In the genomic region with DNA sequence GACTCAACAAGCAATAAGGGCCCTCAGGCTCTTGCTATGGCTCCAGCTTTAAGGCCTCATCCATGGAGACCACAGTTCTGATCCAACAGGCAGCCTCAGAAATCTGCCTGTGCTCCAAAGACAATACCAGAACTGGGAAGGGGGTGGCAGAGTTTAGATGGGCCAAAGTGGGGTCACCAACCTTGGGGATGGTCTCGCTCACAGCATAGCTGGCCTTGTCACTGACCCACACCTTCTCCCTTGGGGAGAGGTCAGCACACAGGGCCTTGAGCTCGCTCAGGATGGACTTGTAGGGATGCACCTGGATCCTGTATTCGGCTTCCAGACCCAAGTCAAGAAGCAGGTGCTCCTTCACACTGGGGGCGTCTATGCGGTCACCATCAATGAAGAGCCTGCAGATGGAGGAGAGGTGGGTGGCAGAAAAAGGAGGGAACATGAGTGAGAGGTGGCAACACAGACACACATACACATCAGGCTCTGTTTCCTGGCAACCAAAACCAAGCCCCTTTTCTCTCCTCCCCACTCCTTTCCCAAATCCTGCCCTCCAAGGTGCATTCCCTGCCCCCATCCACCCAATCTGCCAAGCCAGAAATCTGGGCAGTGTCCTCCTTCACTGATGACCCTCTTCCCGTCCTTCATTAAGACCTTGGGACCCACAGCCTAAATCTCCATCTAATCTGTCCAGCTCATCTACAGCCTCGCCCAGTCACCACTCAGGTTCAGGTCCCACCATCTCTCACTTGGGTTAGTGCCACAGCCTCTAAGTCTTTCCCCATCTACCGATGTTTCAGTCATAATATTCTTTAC, we compare ENCODE assay signal across 18 cellular contexts. TPM values are rescaled to one million over a fixed set of nuclear protein-coding genes. Genes with fewer than 3 reads are reported as not detected.
DNase-seq lines count a peak whose midpoint lies in the region; ATAC-seq and TF ChIP-seq lines count a peak whose summit lies in the region.
"Had no signal": no experiment of that assay in that cellular context is flagged by ENCODE, and none has a peak within 500 bp of the region (broad histone marks: within the 10 kb centered on the region; RNA-seq: fewer than 3 reads in every experiment).

No MANE protein-coding gene starts in this region.

- no peaks in the 10 kb centered on the region for H3K27me3 Mint-ChIP-seq in CD4-positive, CD25-positive, alpha-beta regulatory T cell
- H3K27me3 Mint-ChIP-seq in endodermal cell (ENCODE audit: insufficient read depth): no peaks in the 10 kb centered on the region
- H3K27me3 Mint-ChIP-seq: IgD-negative memory B cell had no signal

- TF ChIP-seq CTCF in KMS-11 (conservative IDR thresholded peaks at IDR 0.05; ENCODE audit: low read depth, low read length): no peak
- no peak for TF ChIP-seq CTCF in endodermal cell (conservative IDR thresholded peaks at IDR 0.05)
- no peak for TF ChIP-seq CTCF in MM.1S (IDR thresholded peaks at IDR 0.05; ENCODE audit: low read length)

- no peaks in the 10 kb centered on the region for H3K9me3 Mint-ChIP-seq in CD4-positive, CD25-positive, alpha-beta regulatory T cell
- H3K9me3 Mint-ChIP-seq in endodermal cell: no peaks in the 10 kb centered on the region
- H3K9me3 Mint-ChIP-seq: IgD-negative memory B cell had no signal

- no peaks in the 10 kb centered on the region for H3K27me3 ChIP-seq in CD4-positive, CD25-positive, alpha-beta regulatory T cell (ENCODE audit: control insufficient read depth, insufficient read depth, low read length)
- no peaks in the 10 kb centered on the region for H3K27me3 ChIP-seq in KMS-11 (ENCODE audit: insufficient read depth, low read depth)
- H3K27me3 ChIP-seq in endodermal cell (ENCODE audit: control insufficient read depth, insufficient read depth, low read length, poor library complexity, severe bottlenecking): no peaks in the 10 kb centered on the region
- no peaks in the 10 kb centered on the region for H3K27me3 ChIP-seq in MM.1S (replicated peaks; ENCODE audit: insufficient read depth, low read length)

- H3F3A ChIP-seq in MM.1S (ENCODE audit: insufficient read depth, low read length): no peaks in the 10 kb centered on the region

- no peak overlapping the region for H3K4me3 ChIP-seq in CD4-positive, CD25-positive, alpha-beta regulatory T cell (ENCODE audit: low read depth, low read length)
- H3K4me3 ChIP-seq in KMS-11 (IDR thresholded peaks at IDR 0.05; ENCODE audit: insufficient read depth, low read depth, low read length) (no peak overlapping the region), endodermal cell (ENCODE audit: low read length) (no peak overlapping the region), MM.1S (ENCODE audit: low read length) (no peak overlapping the region)

- H4K20me1 ChIP-seq in KMS-11 (ENCODE audit: insufficient read depth): no peaks in the 10 kb centered on the region
- H4K20me1 ChIP-seq in MM.1S (ENCODE audit: insufficient read depth, low read length): no peaks in the 10 kb centered on the region

- H3K27ac Mint-ChIP-seq in CD4-positive, CD25-positive, alpha-beta regulatory T cell: peak overlapping the region; percentile 24 to 85 (median 39)
- H3K27ac Mint-ChIP-seq in endodermal cell: no peak overlapping the region
- H3K27ac Mint-ChIP-seq: IgD-negative memory B cell had no signal

- no peak for DNase-seq in CD4-positive, CD25-positive, alpha-beta regulatory T cell
- DNase-seq in endodermal cell (peak; percentile 26), sciatic nerve (ENCODE audit: low spot score) (peak; percentile 42), mesenteric fat pad (ENCODE audit: low spot score) (no peak), MM.1S (no peak)
- DNase-seq in activated effector memory CD4-positive, alpha-beta T cell treated with Interleukin-2 at 50 U/mL for 16 hours: no peak
- DNase-seq: DMS53, GDM1, Kasumi-1, NCI-H1436, NCI-H187 treated with DMSO at 0.1 percent for 48 hours, NCI-H2107, NCI-H446 treated with DMSO at 0.1 percent for 48 hours, NCI-H526 treated with DMSO at 0.1 percent for 48 hours, Right ventricle myocardium superior had no signal

- H3K4me3 Mint-ChIP-seq in CD4-positive, CD25-positive, alpha-beta regulatory T cell: no peak overlapping the region
- H3K4me3 Mint-ChIP-seq in endodermal cell: no peak overlapping the region
- H3K4me3 Mint-ChIP-seq: IgD-negative memory B cell had no signal

- H3K9me2 ChIP-seq in MM.1S (replicated peaks; ENCODE audit: insufficient read depth, low read length): no peaks in the 10 kb centered on the region

- H3K79me2 ChIP-seq in KMS-11 (ENCODE audit: insufficient read depth, low read depth) (peaks cover 6% of the 10 kb centered on the region; the same call in 1 of the 2 replicates), MM.1S (ENCODE audit: low read length) (no peaks in the 10 kb centered on the region)

- H2AFZ ChIP-seq in KMS-11 (ENCODE audit: low read depth) (no peak overlapping the region), MM.1S (ENCODE audit: low read length) (no peak overlapping the region)

- H3K4me2 ChIP-seq in KMS-11: peak overlapping the region; percentile 58
- no peak overlapping the region for H3K4me2 ChIP-seq in MM.1S (ENCODE audit: low read depth, low read length)

- H3K36me3 Mint-ChIP-seq in CD4-positive, CD25-positive, alpha-beta regulatory T cell: peaks cover 66% of the 10 kb centered on the region
- peaks cover 35% of the 10 kb centered on the region for H3K36me3 Mint-ChIP-seq in endodermal cell (ENCODE audit: low read depth)

- no peaks in the 10 kb centered on the region for H3K4me1 ChIP-seq in CD4-positive, CD25-positive, alpha-beta regulatory T cell (ENCODE audit: control insufficient read depth, insufficient read depth, low read length, poor library complexity, severe bottlenecking)
- H3K4me1 ChIP-seq in KMS-11 (ENCODE audit: low read depth, poor library complexity, severe bottlenecking) (peaks cover 80% of the 10 kb centered on the region), endodermal cell (ENCODE audit: control insufficient read depth, insufficient read depth, low read length) (peaks cover 10% of the 10 kb centered on the region), MM.1S (ENCODE audit: low read length) (no peaks in the 10 kb centered on the region)

- H3K36me3 ChIP-seq in CD4-positive, CD25-positive, alpha-beta regulatory T cell (ENCODE audit: control insufficient read depth, insufficient read depth, low read length): peaks cover 58% of the 10 kb centered on the region
- H3K36me3 ChIP-seq in KMS-11 (ENCODE audit: insufficient read depth) (peaks cover 3% of the 10 kb centered on the region; the same call in 1 of the 2 replicates), endodermal cell (ENCODE audit: control insufficient read depth, insufficient read depth, low read length) (peaks cover 57% of the 10 kb centered on the region), MM.1S (replicated peaks; ENCODE audit: insufficient read depth, low read length) (no peaks in the 10 kb centered on the region; the same call in none of the 2 replicates)

- ATAC-seq in CD4-positive, CD25-positive, alpha-beta regulatory T cell (ENCODE audit: low read depth in 2 of 2): no peak
- no peak for ATAC-seq in sciatic nerve

- peaks cover 0 to 11% (median 3%) of the 10 kb centered on the region in 4 donors for H3K4me1 Mint-ChIP-seq in CD4-positive, CD25-positive, alpha-beta regulatory T cell
- peaks cover 23% of the 10 kb centered on the region for H3K4me1 Mint-ChIP-seq in endodermal cell

- WGBS in endodermal cell (ENCODE audit: insufficient coverage in 1 of 2, insufficient read length in 1 of 2), 2 experiments: 94 to 96% methylated on average over 3 to 8 of the region's 8 CpGs

- intact Hi-C loops in sciatic nerve (cut with DNase I): loop anchor here (10.0 kb wide), 1 partner anchor 402 kb away; no protein-coding TSS in a partner anchor

- H3K9me3 ChIP-seq in CD4-positive, CD25-positive, alpha-beta regulatory T cell (ENCODE audit: control insufficient read depth in 2 of 2, low read length in 2 of 2): no peaks in the 10 kb centered on the region
- H3K9me3 ChIP-seq in endodermal cell (ENCODE audit: control insufficient read depth, low read length) (no peaks in the 10 kb centered on the region), MM.1S (replicated peaks; ENCODE audit: insufficient read depth, low read length) (no peaks in the 10 kb centered on the region)

- no peak overlapping the region for H3K27ac ChIP-seq in CD4-positive, CD25-positive, alpha-beta regulatory T cell (ENCODE audit: insufficient read depth, low read length, poor library complexity, severe bottlenecking)
- H3K27ac ChIP-seq in KMS-11: peak overlapping the region; percentile 99
- H3K27ac ChIP-seq in endodermal cell (ENCODE audit: low read depth, low read length): no peak overlapping the region
- no peak overlapping the region for H3K27ac ChIP-seq in MM.1S (ENCODE audit: low read length)
- H3K27ac ChIP-seq: C4-2B had no signal

- H3K9ac ChIP-seq in KMS-11: peak overlapping the region; percentile 25; the same call in 1 of the 2 replicates
- no peak overlapping the region for H3K9ac ChIP-seq in endodermal cell (ENCODE audit: extremely low read depth, low read length, poor library complexity, severe bottlenecking)
- H3K9ac ChIP-seq in MM.1S (ENCODE audit: low read length): no peak overlapping the region

RNA-seq across cellular contexts. Expression of a gene that starts 40.9 kb away (rescaled TPM):
- 52.4 TPM for total RNA-seq in CD4-positive, CD25-positive, alpha-beta regulatory T cell
- polyA plus RNA-seq in CD4-positive, CD25-positive, alpha-beta regulatory T cell: 10 to 100 TPM; 14.9 to 19.2 (median 17.8) TPM
- total RNA-seq in endodermal cell: 10 to 100 TPM; 39.2 to 50.2 TPM
- 54.5 TPM for polyA plus RNA-seq in endodermal cell (2013, experiment 1 of 2)
- 51.2 TPM for polyA plus RNA-seq in endodermal cell (2013, experiment 2 of 2)
- 60.6 TPM for total RNA-seq in sciatic nerve
- total RNA-seq in mesenteric fat pad: 68.7 TPM

Comparison
In these comparisons a context has a peak if more than half of its experiments do, and no peak if none do; other contexts are left out.
1. DNase-seq: peak in endodermal cell (single experiment) and sciatic nerve (single experiment); none in CD4-positive, CD25-positive, alpha-beta regulatory T cell (0 of 3), mesenteric fat pad (single experiment), MM.1S (single experiment) and activated effector memory CD4-positive, alpha-beta T cell treated with Interleukin-2 at 50 U/mL for 16 hours (single experiment).